In the genomic region with DNA sequence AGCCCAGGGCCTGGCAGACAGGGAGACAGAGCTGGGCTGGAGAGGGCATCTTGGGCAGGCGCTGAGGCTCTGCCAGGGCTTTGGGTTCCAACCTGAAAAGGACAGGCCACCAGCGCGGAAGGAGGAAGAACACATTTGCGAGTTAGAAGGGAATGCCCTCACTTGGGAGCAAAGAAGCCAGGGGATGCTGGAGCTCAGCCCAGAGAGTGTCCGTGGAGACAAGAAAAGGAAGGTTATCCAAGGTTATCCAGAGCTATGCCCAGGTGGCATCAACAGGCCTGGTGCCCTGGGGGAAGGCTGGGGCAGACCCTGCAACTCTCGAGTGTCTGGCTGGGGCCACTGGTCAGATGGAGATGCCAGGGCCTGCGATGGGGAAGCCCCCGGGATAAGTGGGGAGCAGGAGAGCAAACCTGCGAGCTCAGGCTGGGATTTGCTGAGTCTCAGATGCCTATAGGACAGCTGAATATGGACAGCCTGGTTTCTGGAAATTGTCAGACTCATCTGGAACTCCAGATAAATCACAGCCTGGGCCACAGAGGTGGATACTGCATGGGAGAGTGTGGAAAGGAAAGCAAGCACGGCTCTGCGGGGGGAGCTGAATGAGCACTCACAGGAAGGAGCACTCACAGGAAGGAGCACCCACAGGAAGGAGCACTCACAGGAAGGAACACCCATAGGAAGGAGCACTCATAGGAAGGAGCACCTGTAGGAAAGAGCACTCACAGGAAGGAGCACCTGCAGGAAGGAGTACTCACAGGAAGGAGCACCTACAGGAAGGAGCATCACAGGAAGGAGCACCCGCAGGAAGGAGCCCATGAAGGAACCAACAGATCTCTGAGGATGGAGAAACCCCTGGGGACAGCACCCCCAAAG, we compare ENCODE assay signal across 1 cellular context.
TF ChIP-seq lines count a peak whose summit lies in the region.

No MANE protein-coding gene starts in this region.

TF ChIP-seq in SK-N-SH treated with all-trans-retinoic acid at 6 μM for 48 hours, 23 proteins besides CTCF, POLR2A, EP300 and RAD21:
- TF ChIP-seq PATZ1 (CRISPR knock-in tag; IDR thresholded peaks at IDR 0.05; ENCODE audit: borderline replicate concordance) (no peak), ZFP3 (CRISPR knock-in tag; IDR thresholded peaks at IDR 0.05) (no peak), ISL1 (CRISPR knock-in tag; IDR thresholded peaks at IDR 0.05) (no peak), GLIS3 (CRISPR knock-in tag; IDR thresholded peaks at IDR 0.05) (no peak), TOX (CRISPR knock-in tag; IDR thresholded peaks at IDR 0.05; ENCODE audit: borderline replicate concordance) (no peak), ARNTL (CRISPR knock-in tag; IDR thresholded peaks at IDR 0.05; ENCODE audit: borderline replicate concordance, low read depth) (no peak), PPARA (CRISPR knock-in tag; IDR thresholded peaks at IDR 0.05; ENCODE audit: borderline replicate concordance) (no peak), SNAI2 (CRISPR knock-in tag; IDR thresholded peaks at IDR 0.05) (no peak), TCF4 (CRISPR knock-in tag; IDR thresholded peaks at IDR 0.05; ENCODE audit: borderline replicate concordance) (no peak), ZFP30 (CRISPR knock-in tag; IDR thresholded peaks at IDR 0.05) (no peak), OSR1 (CRISPR knock-in tag; IDR thresholded peaks at IDR 0.05) (no peak)
- TF ChIP-seq, protein P1, sequence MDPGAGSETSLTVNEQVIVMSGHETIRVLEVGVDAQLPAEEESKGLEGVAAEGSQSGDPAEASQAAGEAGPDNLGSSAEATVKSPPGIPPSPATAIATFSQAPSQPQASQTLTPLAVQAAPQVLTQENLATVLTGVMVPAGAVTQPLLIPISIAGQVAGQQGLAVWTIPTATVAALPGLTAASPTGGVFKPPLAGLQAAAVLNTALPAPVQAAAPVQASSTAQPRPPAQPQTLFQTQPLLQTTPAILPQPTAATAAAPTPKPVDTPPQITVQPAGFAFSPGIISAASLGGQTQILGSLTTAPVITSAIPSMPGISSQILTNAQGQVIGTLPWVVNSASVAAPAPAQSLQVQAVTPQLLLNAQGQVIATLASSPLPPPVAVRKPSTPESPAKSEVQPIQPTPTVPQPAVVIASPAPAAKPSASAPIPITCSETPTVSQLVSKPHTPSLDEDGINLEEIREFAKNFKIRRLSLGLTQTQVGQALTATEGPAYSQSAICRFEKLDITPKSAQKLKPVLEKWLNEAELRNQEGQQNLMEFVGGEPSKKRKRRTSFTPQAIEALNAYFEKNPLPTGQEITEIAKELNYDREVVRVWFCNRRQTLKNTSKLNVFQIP (CRISPR knock-in tag; IDR thresholded peaks at IDR 0.05; ENCODE audit: borderline replicate concordance, low read depth) = no peak
- TF ChIP-seq, protein P2, sequence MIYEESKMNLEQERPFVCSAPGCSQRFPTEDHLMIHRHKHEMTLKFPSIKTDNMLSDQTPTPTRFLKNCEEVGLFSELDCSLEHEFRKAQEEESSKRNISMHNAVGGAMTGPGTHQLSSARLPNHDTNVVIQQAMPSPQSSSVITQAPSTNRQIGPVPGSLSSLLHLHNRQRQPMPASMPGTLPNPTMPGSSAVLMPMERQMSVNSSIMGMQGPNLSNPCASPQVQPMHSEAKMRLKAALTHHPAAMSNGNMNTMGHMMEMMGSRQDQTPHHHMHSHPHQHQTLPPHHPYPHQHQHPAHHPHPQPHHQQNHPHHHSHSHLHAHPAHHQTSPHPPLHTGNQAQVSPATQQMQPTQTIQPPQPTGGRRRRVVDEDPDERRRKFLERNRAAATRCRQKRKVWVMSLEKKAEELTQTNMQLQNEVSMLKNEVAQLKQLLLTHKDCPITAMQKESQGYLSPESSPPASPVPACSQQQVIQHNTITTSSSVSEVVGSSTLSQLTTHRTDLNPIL (CRISPR knock-in tag; IDR thresholded peaks at IDR 0.05; ENCODE audit: low read depth) = no peak
